ENCODE assay signal across 11 cellular contexts in the genomic region with DNA sequence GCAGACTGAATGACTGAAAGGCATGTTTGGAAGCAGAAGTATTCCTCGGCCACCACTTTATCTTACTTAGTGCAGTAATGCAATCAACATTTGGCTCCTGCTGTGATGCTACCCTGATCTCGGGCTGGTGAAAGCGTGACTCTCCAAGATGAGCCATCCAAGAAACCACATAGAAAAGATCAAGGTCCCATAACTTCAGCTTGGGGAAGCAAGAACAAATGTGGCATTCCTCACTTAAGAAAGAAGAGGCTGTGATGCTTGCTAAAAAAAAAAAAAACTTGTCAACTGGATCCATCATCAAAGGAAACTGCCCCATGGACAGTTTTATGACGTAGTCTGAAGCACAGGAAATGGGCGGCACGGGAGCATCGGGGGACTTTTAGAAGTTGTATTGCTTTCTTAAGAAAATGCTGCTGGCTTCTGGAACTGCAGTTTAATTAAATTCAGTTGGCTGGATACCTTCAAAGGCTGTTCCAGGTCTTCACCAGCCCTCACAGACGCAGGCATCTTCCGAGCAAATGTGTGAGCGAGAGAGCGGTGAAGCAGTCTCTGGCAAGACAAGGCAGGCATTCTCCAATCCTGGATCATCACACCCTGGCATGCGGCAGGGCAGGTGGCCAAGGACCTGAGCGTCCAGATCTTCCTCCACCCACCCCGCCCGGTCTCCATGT. TPM values are rescaled to one million over a fixed set of nuclear protein-coding genes. Genes with fewer than 3 reads are reported as not detected.
A peak's percentile ranks its signal among the peaks of the same experiment; 100 is the strongest.
DNase-seq lines count a peak whose midpoint lies in the region; ATAC-seq and TF ChIP-seq lines count a peak whose summit lies in the region.
"Had no signal": no experiment of that assay in that cellular context is flagged by ENCODE, and none has a peak within 500 bp of the region (broad histone marks: within the 10 kb centered on the region; RNA-seq: fewer than 3 reads in every experiment).

No MANE protein-coding gene starts in this region.

- no peaks in the 10 kb centered on the region for H3K36me3 Mint-ChIP-seq in nephron (ENCODE audit: low read depth)

- no peak for ATAC-seq in GM19351 (IDR thresholded peaks at IDR 0.05; ENCODE audit: unreplicated experiment)
- ATAC-seq: effector memory CD8-positive, alpha-beta T cell; right lobe of liver had no signal

- DNase-seq in EL: peak; percentile 51
- DNase-seq in RPMI7951 (ENCODE audit: low read depth): peak; percentile 75
- DNase-seq in dermis blood vessel endothelial cell: peak; percentile 49
- no peak for DNase-seq in activated CD8-positive, alpha-beta memory T cell treated with anti-CD3 and anti-CD28 coated beads for 24 hours
- DNase-seq in NCI-H2029 treated with DMSO at 0.1 percent for 48 hours (lab: John Stamatoyannopoulos, UW): no peak
- no peak for DNase-seq in stomach
- DNase-seq: activated T-cell treated with anti-CD3 and anti-CD28 coated beads, Interleukin-2, amount 50 U/mL, for 24 hours; effector memory CD8-positive, alpha-beta T cell; right lobe of liver had no signal

- intact Hi-C loops in stomach (cut with DNase I; ENCODE audit: low total_unique reads): no loop called here

- no peak overlapping the region for H3K4me3 Mint-ChIP-seq in nephron
- H3K4me3 Mint-ChIP-seq: activated T-cell treated with anti-CD3 and anti-CD28 coated beads, Interleukin-2, amount 50 U/mL, for 24 hours; effector memory CD8-positive, alpha-beta T cell had no signal

- no peak overlapping the region for H3K4me3 ChIP-seq in stomach
- H3K4me3 ChIP-seq: right lobe of liver had no signal

- no peaks in the 10 kb centered on the region for H3K36me3 ChIP-seq in stomach
- H3K36me3 ChIP-seq: right lobe of liver had no signal

- no peaks in the 10 kb centered on the region for H3K27me3 Mint-ChIP-seq in nephron (ENCODE audit: low read depth)

- no peak overlapping the region for H3K27ac ChIP-seq in stomach
- H3K27ac ChIP-seq: right lobe of liver had no signal

- no peaks in the 10 kb centered on the region for H3K9me3 ChIP-seq in stomach
- H3K9me3 ChIP-seq: right lobe of liver had no signal

- H3K4me1 ChIP-seq in stomach: peaks cover 5 to 16% (median 12%) of the 10 kb centered on the region in 4 donors

- TF ChIP-seq CTCF in nephron (IDR thresholded peaks at IDR 0.05; ENCODE audit: unreplicated experiment in 3 of 3) (no peak), stomach (IDR thresholded peaks at IDR 0.05) (no peak)

- H3K27me3 ChIP-seq in stomach: no peaks in the 10 kb centered on the region
- H3K27me3 ChIP-seq: right lobe of liver had no signal

- TF ChIP-seq EP300 in stomach (IDR thresholded peaks at IDR 0.05): no peak

- H3K27ac Mint-ChIP-seq in nephron: peak overlapping the region; percentile 30 to 83 (median 34)
- H3K27ac Mint-ChIP-seq: activated T-cell treated with anti-CD3 and anti-CD28 coated beads, Interleukin-2, amount 50 U/mL, for 24 hours had no signal

- TF ChIP-seq POLR2A in stomach (IDR thresholded peaks at IDR 0.05): no peak

- H3K9me3 Mint-ChIP-seq in nephron: no peaks in the 10 kb centered on the region
- H3K9me3 Mint-ChIP-seq: activated T-cell treated with anti-CD3 and anti-CD28 coated beads, Interleukin-2, amount 50 U/mL, for 24 hours; effector memory CD8-positive, alpha-beta T cell had no signal

- WGBS in stomach, 5 donors: 69 to 79% (median 74%) methylated on average over 14 to 15 of the region's 15 CpGs

- H3K4me1 Mint-ChIP-seq in nephron: peaks cover 47% of the 10 kb centered on the region

RNA-seq across cellular contexts. Expression of gene MAP1LC3B2, which starts 38.2 kb away (rescaled TPM):
- 0.48 TPM in 1 of 2 replicates, not detected in the other for total RNA-seq in RPMI7951 (2014; rRNA removed; shearing (Covaris generic))
- total RNA-seq in dermis blood vessel endothelial cell (0.19 TPM in 1 of 2 replicates, not detected in the other), stomach (10 to 100 TPM in 1 of 5 donors, 1 to 10 TPM in 3, not detected in 1; 1.3 to 16.9 (median 3.4) TPM)
- polyA plus RNA-seq in stomach: 1 to 10 TPM in 2 of 3 donors, not detected in 1; 1.9 to 2.4 TPM

Comparison
In these comparisons a context has a peak if more than half of its experiments do, and no peak if none do; other contexts are left out.
1. DNase-seq: peak in EL (single experiment), RPMI7951 (single experiment) and dermis blood vessel endothelial cell (single experiment); none in activated CD8-positive, alpha-beta memory T cell treated with anti-CD3 and anti-CD28 coated beads for 24 hours (single experiment), NCI-H2029 treated with DMSO at 0.1 percent for 48 hours (single experiment) and stomach (single experiment).